In the genomic region with DNA sequence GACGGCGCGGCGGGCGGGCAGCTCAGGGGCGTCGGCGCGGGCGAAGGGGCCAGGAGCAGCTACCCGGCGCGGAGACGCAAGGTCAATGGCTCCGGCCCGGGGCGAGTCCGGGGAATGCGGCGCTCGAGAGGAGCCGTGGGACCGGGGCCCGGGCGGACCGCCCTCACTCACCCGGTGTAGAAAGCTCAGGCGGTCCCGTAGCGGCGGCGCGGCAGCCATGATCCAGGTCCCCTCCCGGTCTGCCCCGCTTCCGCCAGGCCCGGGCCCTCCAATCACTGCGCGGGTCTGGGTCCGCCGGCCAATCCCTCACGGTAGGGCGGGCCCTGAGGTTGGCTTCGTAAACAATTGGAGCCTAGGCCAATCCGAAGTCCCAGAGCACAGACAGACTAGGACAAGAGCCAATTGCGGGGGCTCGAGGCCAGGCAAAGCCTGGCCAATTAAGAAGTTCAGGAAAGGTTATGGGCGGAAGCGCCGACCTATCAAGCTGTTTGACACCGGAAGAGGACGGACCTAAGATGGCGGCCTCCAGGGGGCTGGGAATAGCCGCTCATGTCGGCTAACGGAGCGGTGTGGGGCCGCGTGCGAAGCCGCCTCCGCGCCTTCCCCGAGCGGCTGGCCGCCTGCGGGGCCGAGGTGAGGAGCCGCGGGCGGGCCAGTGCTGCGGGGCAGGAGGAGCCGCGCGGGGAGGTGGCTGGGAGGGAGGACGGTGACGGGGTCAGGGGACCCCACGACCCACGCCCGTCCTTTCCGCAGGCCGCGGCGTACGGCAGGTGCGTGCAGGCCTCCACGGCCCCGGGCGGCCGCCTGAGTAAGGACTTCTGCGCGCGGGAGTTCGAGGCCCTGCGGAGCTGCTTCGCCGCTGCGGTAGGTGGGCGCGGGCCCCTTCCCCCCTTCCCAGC, we compare ENCODE assay signal across 8 cellular contexts. TPM values are rescaled to one million over a fixed set of nuclear protein-coding genes. Genes with fewer than 3 reads are reported as not detected.
DNase-seq lines count a peak whose midpoint lies in the region; ATAC-seq and TF ChIP-seq lines count a peak whose summit lies in the region.

A gene with protein sequence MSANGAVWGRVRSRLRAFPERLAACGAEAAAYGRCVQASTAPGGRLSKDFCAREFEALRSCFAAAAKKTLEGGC (plus strand): TSS at position 504 of the 899 bp plus-strand sequence. CDS start 46 bp downstream, at position 550.
A gene with protein sequence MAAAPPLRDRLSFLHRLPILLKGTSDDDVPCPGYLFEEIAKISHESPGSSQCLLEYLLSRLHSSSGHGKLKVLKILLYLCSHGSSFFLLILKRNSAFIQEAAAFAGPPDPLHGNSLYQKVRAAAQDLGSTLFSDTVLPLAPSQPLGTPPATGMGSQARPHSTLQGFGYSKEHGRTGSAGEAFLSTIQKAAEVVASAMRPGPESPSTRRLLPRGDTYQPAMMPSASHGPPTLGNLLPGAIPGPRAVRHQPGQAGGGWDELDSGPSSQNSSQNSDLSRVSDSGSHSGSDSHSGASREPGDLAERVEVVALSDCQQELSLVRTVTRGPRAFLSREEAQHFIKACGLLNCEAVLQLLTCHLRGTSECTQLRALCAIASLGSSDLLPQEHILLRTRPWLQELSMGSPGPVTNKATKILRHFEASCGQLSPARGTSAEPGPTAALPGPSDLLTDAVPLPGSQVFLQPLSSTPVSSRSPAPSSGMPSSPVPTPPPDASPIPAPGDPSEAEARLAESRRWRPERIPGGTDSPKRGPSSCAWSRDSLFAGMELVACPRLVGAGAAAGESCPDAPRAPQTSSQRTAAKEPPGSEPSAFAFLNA (minus strand): TSS at position 241 of the 899 bp plus-strand sequence. CDS start 22 bp downstream, at position 219.

- intact Hi-C loops in left lung (cut with DNase I) = no loop called here

- H3K4me1 ChIP-seq in left lung = peaks cover 8 to 46% of the 10 kb centered on the region in 2 donors

- peaks cover 0 to 33% of the 10 kb centered on the region in 2 donors for H3K36me3 ChIP-seq in left lung

- H3K27me3 ChIP-seq in left lung = no peaks in the 10 kb centered on the region

- DNase-seq in NCI-H774 (lab: John Stamatoyannopoulos, UW) (peak; percentile 100), dermis blood vessel endothelial cell (peak; percentile 99), left lung (peak; percentile 95 to 97)
- DNase-seq in activated CD4-positive, alpha-beta T cell treated with anti-CD3 and anti-CD28 coated beads, Interleukin-2, amount 50 U/mL, for 4 hours = peak; percentile 92 to 94
- peak; percentile 88 to 90 for DNase-seq in stimulated activated CD4-positive, alpha-beta T cell treated with anti-CD3 and anti-CD28 coated beads, Interleukin-2, amount 100 ng/mL, for 48 hours

- TF ChIP-seq CTCF in C4-2B (conservative IDR thresholded peaks at IDR 0.05) = no peak
- no peak for TF ChIP-seq CTCF in left lung (IDR thresholded peaks at IDR 0.05)

- peak within 1 kb of the TSS; percentile 73 to 100 for H3K4me3 ChIP-seq in left lung

- H3K27ac ChIP-seq in C4-2B (peak within 1 kb of the TSS; percentile 97), left lung (peak within 1 kb of the TSS; percentile 54 to 82)

- ATAC-seq in GM19395 (IDR thresholded peaks at IDR 0.05; ENCODE audit: unreplicated experiment) (peak; percentile 93), HG03565 (IDR thresholded peaks at IDR 0.05; ENCODE audit: unreplicated experiment) (peak; percentile 89), left lung (peak; percentile 97)

- no peaks in the 10 kb centered on the region for H3K9me3 ChIP-seq in left lung

RNA-seq across cellular contexts. Expression of the first gene that starts in this region (rescaled TPM):
- total RNA-seq in dermis blood vessel endothelial cell (18.4 and 26.9 TPM in 2 replicates), left lung (10 to 100 TPM; 38.3 to 42.2 TPM)

RNA-seq across cellular contexts. Expression of the second gene that starts in this region (rescaled TPM):
- total RNA-seq in dermis blood vessel endothelial cell (12.1 and 24.5 TPM in 2 replicates), left lung (10 to 100 TPM; 32.3 to 41.2 TPM)

Comparison
In these comparisons a context has a peak if more than half of its experiments do, and no peak if none do; other contexts are left out.
1. Peak in every context shown above with its lines: DNase-seq, ATAC-seq, H3K4me3 ChIP-seq and H3K27ac ChIP-seq.